Comparison of ENCODE assay signal across 8 cellular contexts in genomic region chr1:101291562-101292035, GRCh38. TPM values are rescaled to one million over a fixed set of nuclear protein-coding genes. Genes with fewer than 3 reads are reported as not detected.
DNase-seq lines count a peak whose midpoint lies in the region; ATAC-seq and TF ChIP-seq lines count a peak whose summit lies in the region.

No MANE protein-coding gene starts in this region.

- in situ Hi-C loops in G401 (cut with HindIII; ENCODE audit: low sequenced_read_pairs) (loop anchor here (25.0 kb wide), 1 partner anchor 354 kb away; no protein-coding TSS in a partner anchor), SK-MEL-5 (cut with HindIII; ENCODE audit: low pct_unique_long_range_greater_than_20kb, low sequenced_read_pairs) (no loop called here)

- WGBS in esophagus muscularis mucosa, result 47% methylated on average over 2 of the region's 2 CpGs

- H3K27me3 ChIP-seq in esophagus muscularis mucosa, result peaks cover 0 to 4% (median 0%) of the 10 kb centered on the region in 4 donors

- intact Hi-C loops in esophagus muscularis mucosa (cut with DNase I), result no loop called here

- TF ChIP-seq POLR2A in esophagus muscularis mucosa (IDR thresholded peaks at IDR 0.05; ENCODE audit: low read depth), result no peak

- peak; percentile 24 for ATAC-seq in HG02610 (IDR thresholded peaks at IDR 0.05; ENCODE audit: unreplicated experiment)
- ATAC-seq in HG02852 (IDR thresholded peaks at IDR 0.05; ENCODE audit: unreplicated experiment), result no peak

- TF ChIP-seq EP300 in esophagus muscularis mucosa (IDR thresholded peaks at IDR 0.05), result no peak

- DNase-seq in G401 (ENCODE audit: low spot score) (peak; percentile 16), SK-MEL-5 (ENCODE audit: low read depth, low spot score) (peak; percentile 91), chondrocyte (ENCODE audit: low spot score) (no peak), retina (peak; percentile 37), esophagus muscularis mucosa (ENCODE audit: extremely low spot score) (no peak)
- no peak for DNase-seq in effector CD8-positive, alpha-beta T cell (lab: John Stamatoyannopoulos, UW)

- no peaks in the 10 kb centered on the region for H3K9me3 Mint-ChIP-seq in chondrocyte (ENCODE audit: low read depth)

- H3K4me3 Mint-ChIP-seq in chondrocyte (ENCODE audit: unreplicated experiment), result no peak overlapping the region

- no peaks in the 10 kb centered on the region for H3K36me3 ChIP-seq in esophagus muscularis mucosa

- H3K9me3 ChIP-seq in esophagus muscularis mucosa, result no peaks in the 10 kb centered on the region

- H3K36me3 Mint-ChIP-seq in chondrocyte (ENCODE audit: low read depth), result no peaks in the 10 kb centered on the region

- H3K4me3 ChIP-seq in esophagus muscularis mucosa, result no peak overlapping the region

- no peak overlapping the region for H3K27ac ChIP-seq in esophagus muscularis mucosa (replicated peaks in 1 of 4)

- peaks cover 13% of the 10 kb centered on the region for H3K4me1 Mint-ChIP-seq in chondrocyte (ENCODE audit: low read depth)

- TF ChIP-seq CTCF in chondrocyte (IDR thresholded peaks at IDR 0.05) (no peak), esophagus muscularis mucosa (IDR thresholded peaks at IDR 0.05) (no peak)

- peak overlapping the region; percentile 3 for H3K27ac Mint-ChIP-seq in chondrocyte (ENCODE audit: unreplicated experiment)

- peaks cover 4 to 8% (median 4%) of the 10 kb centered on the region in 4 donors for H3K4me1 ChIP-seq in esophagus muscularis mucosa

- no peaks in the 10 kb centered on the region for H3K27me3 Mint-ChIP-seq in chondrocyte (ENCODE audit: low read depth)

RNA-seq across cellular contexts. Expression of gene S1PR1, which starts 54.8 kb away (rescaled TPM):
- not detected in 2 replicates for total RNA-seq in G401 (2014; rRNA removed; shearing (Covaris generic))
- total RNA-seq in SK-MEL-5 (2014; rRNA removed; shearing (Covaris generic)), result 0.03 TPM in 1 of 2 replicates, not detected in the other
- polyA plus RNA-seq in SK-MEL-5 (2015; cell fraction: cytosol; rRNA removed), result 0.04 TPM in 1 of 2 replicates, not detected in the other
- not detected in 2 replicates for polyA plus RNA-seq in SK-MEL-5 (2015; cell fraction: nucleus; rRNA removed)
- total RNA-seq in chondrocyte, result 0.15 to 0.40 TPM (median 0.17 TPM) in 3 replicates
- total RNA-seq in esophagus muscularis mucosa, result 10 to 100 TPM; 17.9 to 98.5 (median 77.4) TPM

Comparison
In these comparisons a context has a peak if more than half of its experiments do, and no peak if none do; other contexts are left out.
1. DNase-seq: peak in G401 (single experiment), SK-MEL-5 (single experiment) and retina (single experiment); none in chondrocyte (single experiment), esophagus muscularis mucosa (single experiment) and effector CD8-positive, alpha-beta T cell (single experiment).
2. RNA of gene S1PR1, which starts 54.8 kb away (total RNA-seq): 17.9 to 98.5 TPM in esophagus muscularis mucosa; 0.15 to 0.40 TPM in chondrocyte, 0.03 TPM in SK-MEL-5 and not detected in G401; every median in the first group is over 10 times any median in the second.